In genomic region chr15:68279218-68279533, GRCh38 we compare ENCODE assay signal across 8 cellular contexts. TPM values are rescaled to one million over a fixed set of nuclear protein-coding genes. Genes with fewer than 3 reads are reported as not detected.
DNase-seq lines count a peak whose midpoint lies in the region; ATAC-seq and TF ChIP-seq lines count a peak whose summit lies in the region.

No MANE protein-coding gene starts in this region.

- H3K4me1 Mint-ChIP-seq in T-cell: peaks cover 53 to 67% (median 63%) of the 10 kb centered on the region in 3 donors

- TF ChIP-seq CTCF in fibroblast of pulmonary artery (IDR thresholded peaks at IDR 0.05; ENCODE audit: low read length, missing control alignments): no peak
- TF ChIP-seq CTCF in retinal pigment epithelial cell (conservative IDR thresholded peaks at IDR 0.05; ENCODE audit: low read depth, low read length): no peak

- peak overlapping the region; percentile 94 for H3K27ac Mint-ChIP-seq in T-cell

- ATAC-seq in T-cell (replicated peaks in 1 of 4) (no peak), HG02759 (IDR thresholded peaks at IDR 0.05; ENCODE audit: unreplicated experiment) (no peak)

- no peaks in the 10 kb centered on the region for H3K9me3 Mint-ChIP-seq in T-cell

- DNase-seq in T-cell: no peak
- DNase-seq in fibroblast of pulmonary artery (ENCODE audit: low read depth): no peak
- DNase-seq in retinal pigment epithelial cell (ENCODE audit: low read depth): no peak
- no peak for DNase-seq in T-helper 9 cell
- DNase-seq in NCI-H1417 treated with DMSO at 0.1 percent for 48 hours (lab: John Stamatoyannopoulos, UW): no peak
- DNase-seq in AG08396 (ENCODE audit: low spot score): no peak

- peaks cover 5% of the 10 kb centered on the region for H3K36me3 Mint-ChIP-seq in T-cell

- H3K4me3 Mint-ChIP-seq in T-cell: peak overlapping the region; percentile 94 to 97 (median 95)

- POLR2A ChIA-PET in T-cell (lab: Charles Lee): interaction anchor here (0.6 kb wide), 2 partner anchors 10 to 15 kb away, joined by 3 to 5 read pairs; no protein-coding TSS in a partner anchor

- no peaks in the 10 kb centered on the region for H3K27me3 Mint-ChIP-seq in T-cell

- H3K4me3 ChIP-seq in GM08714 (ENCODE audit: low read length) (peak overlapping the region; percentile 97), fibroblast of pulmonary artery (replicated peaks; ENCODE audit: low read depth, low read length) (peak overlapping the region; percentile 92), retinal pigment epithelial cell (ENCODE audit: low read length) (peak overlapping the region; percentile 98)

- CTCF ChIA-PET in T-cell (lab: Charles Lee): interaction anchor here (0.5 to 0.9 kb wide), 3 partner anchors 13 to 27 kb away, joined by 3 to 4 read pairs (median 4); no protein-coding TSS in a partner anchor

RNA-seq across cellular contexts. Expression of gene FEM1B, which starts 1.6 kb away (rescaled TPM):
- total RNA-seq in T-cell: 10 to 100 TPM; 36.9 to 75.8 (median 55.3) TPM

RNA-seq across cellular contexts. Expression of gene CLN6, which starts 49.6 kb away (rescaled TPM):
- total RNA-seq in T-cell: 10 to 100 TPM; 15.4 to 24.0 (median 17.9) TPM
